ENCODE assay signal across 8 cellular contexts in genomic region chr14:105411017-105411941, GRCh38. TPM values are rescaled to one million over a fixed set of nuclear protein-coding genes. Genes with fewer than 3 reads are reported as not detected.
DNase-seq lines count a peak whose midpoint lies in the region; ATAC-seq and TF ChIP-seq lines count a peak whose summit lies in the region.

No MANE protein-coding gene starts in this region.

- no peak for TF ChIP-seq POLR2A in esophagus squamous epithelium (IDR thresholded peaks at IDR 0.05)

- peak overlapping the region; percentile 86 for H2AFZ ChIP-seq in GM23338

- CTCF ChIA-PET in AG04449 (lab: Yijun Ruan, JAX), result interaction anchor here (0.6 to 1.7 kb wide), 5 partner anchors 10 to 75 kb away, joined by 3 to 4 read pairs (median 3); partner anchors contain the start of gene TEX22

- WGBS in esophagus squamous epithelium, 2 donors, result 6% methylated on average over 18 of the region's 86 CpGs; no CpG with 5 or more reads in 1 of the 2 donors

- no peaks in the 10 kb centered on the region for H3K9me2 ChIP-seq in GM23338 (ENCODE audit: insufficient read depth)

- TF ChIP-seq CTCF in AG04449 (IDR thresholded peaks at IDR 0.05; ENCODE audit: insufficient read depth, low read length, missing control alignments) (no peak), GM23338 (conservative IDR thresholded peaks at IDR 0.05; ENCODE audit: low read depth in 2 of 2) (no peak), esophagus squamous epithelium (IDR thresholded peaks at IDR 0.05) (no peak), neural crest cell (conservative IDR thresholded peaks at IDR 0.05) (no peak)

- H3K36me3 Mint-ChIP-seq in GM23338 (ENCODE audit: low read depth) (no peaks in the 10 kb centered on the region), T-helper 17 cell (ENCODE audit: low read depth) (peaks cover 3% of the 10 kb centered on the region), neural crest cell (ENCODE audit: low read depth) (peaks cover 2% of the 10 kb centered on the region)

- H3K4me3 Mint-ChIP-seq in GM23338 (peak overlapping the region; percentile 55), T-helper 17 cell (peak overlapping the region; percentile 73), neural crest cell (peak overlapping the region; percentile 62)

- POLR2A ChIA-PET in AG04449 (lab: Yijun Ruan, JAX), result interaction anchor here (1.3 kb wide), 1 partner anchor 12 kb away, joined by 8 read pairs; no protein-coding TSS in a partner anchor

- H3K36me3 ChIP-seq in GM23338 (ENCODE audit: insufficient read depth) (no peaks in the 10 kb centered on the region), esophagus squamous epithelium (no peaks in the 10 kb centered on the region)

- H3K27me3 ChIP-seq in GM23338 (ENCODE audit: insufficient read depth), result peaks cover 56% of the 10 kb centered on the region
- peaks cover 0 to 42% (median 4%) of the 10 kb centered on the region in 4 donors for H3K27me3 ChIP-seq in esophagus squamous epithelium

- H3K9me3 ChIP-seq in T-helper 17 cell (ENCODE audit: control insufficient read depth, low read length, poor library complexity, severe bottlenecking) (no peaks in the 10 kb centered on the region), esophagus squamous epithelium (no peaks in the 10 kb centered on the region)

- peak; percentile 57 for ATAC-seq in GM23338
- peak; percentile 30 for ATAC-seq in T-helper 17 cell
- no peak for ATAC-seq in GM19023 (IDR thresholded peaks at IDR 0.05; ENCODE audit: unreplicated experiment)
- no peak for ATAC-seq in GM19455 (IDR thresholded peaks at IDR 0.05; ENCODE audit: unreplicated experiment)

- DNase-seq in AG04449 (ENCODE audit: low read depth, low spot score), result no peak
- peak; percentile 62 for DNase-seq in GM23338 (ENCODE audit: low spot score)
- no peak for DNase-seq in T-helper 17 cell
- no peak for DNase-seq in esophagus squamous epithelium (lab: John Stamatoyannopoulos, UW)
- DNase-seq in neural crest cell (ENCODE audit: low read depth, low spot score), result no peak
- no peak for DNase-seq in NCI-H187 treated with DMSO at 0.1 percent for 48 hours (lab: John Stamatoyannopoulos, UW)

- no peaks in the 10 kb centered on the region for H3K79me2 ChIP-seq in GM23338 (replicated peaks; ENCODE audit: insufficient read depth)

- H3K27me3 Mint-ChIP-seq in GM23338 (ENCODE audit: insufficient read depth, low read depth, poor library complexity), result peaks cover 53% of the 10 kb centered on the region
- H3K27me3 Mint-ChIP-seq in T-helper 17 cell, result peaks cover 22% of the 10 kb centered on the region
- peaks cover 48% of the 10 kb centered on the region for H3K27me3 Mint-ChIP-seq in neural crest cell (ENCODE audit: low read depth)

- H3K27ac ChIP-seq in GM23338 (ENCODE audit: low read depth) (no peak overlapping the region), esophagus squamous epithelium (no peak overlapping the region)

- peaks cover 5% of the 10 kb centered on the region; the same call in 1 of the 3 replicates for H3K9me3 Mint-ChIP-seq in GM23338
- no peaks in the 10 kb centered on the region for H3K9me3 Mint-ChIP-seq in neural crest cell

- H3K4me1 ChIP-seq in GM23338 (ENCODE audit: insufficient read depth), result peaks cover 11% of the 10 kb centered on the region; the same call in 1 of the 2 replicates
- H3K4me1 ChIP-seq in esophagus squamous epithelium, result peaks cover 16 to 34% (median 23%) of the 10 kb centered on the region in 3 donors

- H3K4me3 ChIP-seq in AG04449 (ENCODE audit: low read depth, low read length), result peak overlapping the region; percentile 45
- H3K4me3 ChIP-seq in GM23338, result peak overlapping the region; percentile 61
- H3K4me3 ChIP-seq in esophagus squamous epithelium, result peak overlapping the region; percentile 13 to 66 (median 33)

- no peaks in the 10 kb centered on the region for H4K20me1 ChIP-seq in GM23338 (replicated peaks; ENCODE audit: insufficient read depth)

- H3K4me1 Mint-ChIP-seq in GM23338 (peaks cover 18% of the 10 kb centered on the region), T-helper 17 cell (peaks cover 2% of the 10 kb centered on the region), neural crest cell (peaks cover 24% of the 10 kb centered on the region)

- peak overlapping the region; percentile 87 for H3K4me2 ChIP-seq in GM23338

- peaks cover 12% of the 10 kb centered on the region; the same call in 1 of the 2 replicates for H3F3A ChIP-seq in GM23338 (replicated peaks; ENCODE audit: low read depth)

- H3K27ac Mint-ChIP-seq in GM23338 (no peak overlapping the region), T-helper 17 cell (no peak overlapping the region), neural crest cell (ENCODE audit: unreplicated experiment) (no peak overlapping the region)

- intact Hi-C loops in esophagus squamous epithelium (cut with DNase I), result no loop called here

TF ChIP-seq in GM23338, 12 proteins besides CTCF, POLR2A, EP300 and RAD21:
- no peak for TF ChIP-seq ZNF114 (CRISPR knock-in tag; IDR thresholded peaks at IDR 0.05)
- no peak for TF ChIP-seq ETS1 (IDR thresholded peaks at IDR 0.05)
- 0 out of 2 replicates have a peak, but pooled peaks have one; percentile 7 for TF ChIP-seq POLR2AphosphoS5 (IDR thresholded peaks at IDR 0.05; ENCODE audit: low read depth)
- TF ChIP-seq, protein P1, sequence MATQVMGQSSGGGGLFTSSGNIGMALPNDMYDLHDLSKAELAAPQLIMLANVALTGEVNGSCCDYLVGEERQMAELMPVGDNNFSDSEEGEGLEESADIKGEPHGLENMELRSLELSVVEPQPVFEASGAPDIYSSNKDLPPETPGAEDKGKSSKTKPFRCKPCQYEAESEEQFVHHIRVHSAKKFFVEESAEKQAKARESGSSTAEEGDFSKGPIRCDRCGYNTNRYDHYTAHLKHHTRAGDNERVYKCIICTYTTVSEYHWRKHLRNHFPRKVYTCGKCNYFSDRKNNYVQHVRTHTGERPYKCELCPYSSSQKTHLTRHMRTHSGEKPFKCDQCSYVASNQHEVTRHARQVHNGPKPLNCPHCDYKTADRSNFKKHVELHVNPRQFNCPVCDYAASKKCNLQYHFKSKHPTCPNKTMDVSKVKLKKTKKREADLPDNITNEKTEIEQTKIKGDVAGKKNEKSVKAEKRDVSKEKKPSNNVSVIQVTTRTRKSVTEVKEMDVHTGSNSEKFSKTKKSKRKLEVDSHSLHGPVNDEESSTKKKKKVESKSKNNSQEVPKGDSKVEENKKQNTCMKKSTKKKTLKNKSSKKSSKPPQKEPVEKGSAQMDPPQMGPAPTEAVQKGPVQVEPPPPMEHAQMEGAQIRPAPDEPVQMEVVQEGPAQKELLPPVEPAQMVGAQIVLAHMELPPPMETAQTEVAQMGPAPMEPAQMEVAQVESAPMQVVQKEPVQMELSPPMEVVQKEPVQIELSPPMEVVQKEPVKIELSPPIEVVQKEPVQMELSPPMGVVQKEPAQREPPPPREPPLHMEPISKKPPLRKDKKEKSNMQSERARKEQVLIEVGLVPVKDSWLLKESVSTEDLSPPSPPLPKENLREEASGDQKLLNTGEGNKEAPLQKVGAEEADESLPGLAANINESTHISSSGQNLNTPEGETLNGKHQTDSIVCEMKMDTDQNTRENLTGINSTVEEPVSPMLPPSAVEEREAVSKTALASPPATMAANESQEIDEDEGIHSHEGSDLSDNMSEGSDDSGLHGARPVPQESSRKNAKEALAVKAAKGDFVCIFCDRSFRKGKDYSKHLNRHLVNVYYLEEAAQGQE (IDR thresholded peaks at IDR 0.05; ENCODE audit: unreplicated experiment), result no peak
- no peak for TF ChIP-seq CREB1 (CRISPR knock-in tag; IDR thresholded peaks at IDR 0.05; ENCODE audit: low read depth)
- peak; percentile 60 for TF ChIP-seq EZH2 (IDR thresholded peaks at IDR 0.05; ENCODE audit: low read depth, unreplicated experiment)

RNA-seq across cellular contexts. Expression of gene MTA1, which starts 8.3 kb away (rescaled TPM):
- 104 and 126 TPM in 2 replicates for total RNA-seq in GM23338 (2014; rRNA removed; shearing (Covaris generic))
- 53.3 and 63.2 TPM in 2 replicates for polyA plus RNA-seq in GM23338 (2016; fragmentation: Nextera tagmentation; extraction: Ambion mirVana)
- total RNA-seq in T-helper 17 cell (10 to 100 TPM; 99.0 to 99.7 TPM), esophagus squamous epithelium (10 to 100 TPM; 19.9 to 64.7 (median 39.6) TPM), neural crest cell (246 and 251 TPM in 2 replicates)

RNA-seq across cellular contexts. Expression of gene TEX22, which starts 12.9 kb away (rescaled TPM):
- total RNA-seq in GM23338 (2014; rRNA removed; shearing (Covaris generic)), result 0.21 and 0.54 TPM in 2 replicates
- polyA plus RNA-seq in GM23338 (2016; fragmentation: Nextera tagmentation; extraction: Ambion mirVana), result 0.10 and 0.21 TPM in 2 replicates
- total RNA-seq in T-helper 17 cell (1 to 10 TPM in 1 of 2 donors, under 1 TPM in 1; 0.60 to 1.7 TPM), esophagus squamous epithelium (under 1 TPM in 1 of 4 donors, not detected in 3; 0.57 TPM), neural crest cell (4.4 and 5.2 TPM in 2 replicates)

Comparison
In these comparisons a context has a peak if more than half of its experiments do, and no peak if none do; other contexts are left out.
1. ATAC-seq: peak in GM23338 (single experiment) and T-helper 17 cell (single experiment); none in GM19023 (single experiment) and GM19455 (single experiment).
2. Peak in every context shown above with its lines, with median percentiles within 50 percentile points of each other: H3K4me3 ChIP-seq and H3K4me3 Mint-ChIP-seq.